7 cellular contexts compared by ENCODE assay signal in genomic region chr17:37048806-37049205, GRCh38.
"Had no signal": no experiment of that assay in that cellular context is flagged by ENCODE, and none has a peak within 500 bp of the region (broad histone marks: within the 10 kb centered on the region; RNA-seq: fewer than 3 reads in every experiment).

No MANE protein-coding gene starts in this region.

- DNase-seq: GM23248, H9, HCEC 1CT, HFFc6, IMR-90, KG1 had no signal

- H3K27ac ChIP-seq: GM23248 had no signal

- H3K27ac Mint-ChIP-seq: HFFc6 had no signal

- H3K9ac ChIP-seq: GM23248 had no signal

- H3K9me3 Mint-ChIP-seq: H9, HFFc6 had no signal

- H2AFZ ChIP-seq: GM23248 had no signal

- H3K4me3 Mint-ChIP-seq: H9, HFFc6 had no signal

- ATAC-seq: K562 had no signal

- H3K4me3 ChIP-seq: GM23248, K562 had no signal
